ENCODE assay signal across 1 cellular context in the genomic region with DNA sequence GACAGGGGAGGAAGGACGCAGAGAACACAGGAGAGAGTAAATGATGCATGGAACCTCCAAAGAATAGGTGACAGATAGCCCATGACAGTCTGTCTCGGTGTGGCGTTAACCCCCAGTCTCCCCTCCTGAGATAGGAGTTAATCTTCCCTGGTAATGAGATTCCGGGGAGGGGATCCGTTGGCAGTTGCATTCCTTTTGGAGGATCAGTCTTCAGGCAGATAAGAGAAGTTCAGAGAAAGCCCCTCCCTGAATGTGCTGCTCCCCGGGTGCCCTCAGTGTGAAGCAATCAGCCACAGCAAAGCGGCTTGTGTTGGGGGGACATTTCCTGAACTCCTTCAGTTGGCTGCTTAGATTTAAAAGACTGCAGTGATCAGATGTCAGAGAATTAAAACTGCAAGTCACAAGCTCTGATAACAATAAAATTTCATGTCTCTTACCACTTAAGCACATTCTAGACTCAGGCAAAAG.
TF ChIP-seq lines count a peak whose summit lies in the region.

No MANE protein-coding gene starts in this region.

TF ChIP-seq in K562, 482 proteins besides CTCF, POLR2A, EP300 and RAD21 (continued from another document and continues in another):
- TF ChIP-seq CREB1 (IDR thresholded peaks at IDR 0.05) (no peak), CREB1 (CRISPR knock-in tag; IDR thresholded peaks at IDR 0.05) (no peak), PTBP1 (IDR thresholded peaks at IDR 0.05; ENCODE audit: low read depth, low read length) (no peak), ZNF253 (CRISPR knock-in tag; conservative IDR thresholded peaks at IDR 0.05) (no peak), ZNF507 (tag; conservative IDR thresholded peaks at IDR 0.05) (no peak), MTF1 (CRISPR knock-in tag; IDR thresholded peaks at IDR 0.05; ENCODE audit: borderline replicate concordance) (no peak), FOXK2 (conservative IDR thresholded peaks at IDR 0.05 in 1 of 2, IDR thresholded peaks at IDR 0.05 in 1 of 2; ENCODE audit: low read depth in 2 of 2) (no peak), SRSF1 (IDR thresholded peaks at IDR 0.05; ENCODE audit: low read depth, low read length) (no peak), ZNF175 (CRISPR knock-in tag; IDR thresholded peaks at IDR 0.05; ENCODE audit: low read depth) (no peak), PRMT5 (CRISPR knock-in tag; IDR thresholded peaks at IDR 0.05) (no peak), ESRRA (IDR thresholded peaks at IDR 0.05; ENCODE audit: borderline replicate concordance, low read depth) (no peak), ZFP30 (CRISPR knock-in tag; IDR thresholded peaks at IDR 0.05; ENCODE audit: borderline replicate concordance) (no peak), ZNF551 (CRISPR knock-in tag; IDR thresholded peaks at IDR 0.05) (no peak), NFYB (IDR thresholded peaks at IDR 0.05; ENCODE audit: extremely low read depth, insufficient read length) (no peak), NR2F6 (CRISPR knock-in tag; IDR thresholded peaks at IDR 0.05) (no peak), CHD2 (IDR thresholded peaks at IDR 0.05; ENCODE audit: low read depth, low read length) (no peak), ATF7 (IDR thresholded peaks at IDR 0.05) (0 out of 2 replicates have a peak, but pooled peaks have one; percentile 46), SRSF3 (IDR thresholded peaks at IDR 0.05; ENCODE audit: insufficient read depth, low read length) (no peak), FOXP1 (CRISPR knock-in tag; IDR thresholded peaks at IDR 0.05) (no peak), CHD1 (IDR thresholded peaks at IDR 0.05; ENCODE audit: low read length) (no peak), ZHX1 (conservative IDR thresholded peaks at IDR 0.05; ENCODE audit: low read length) (no peak), C11orf30 (IDR thresholded peaks at IDR 0.05; ENCODE audit: low read depth) (peak; percentile 54; the same call in 1 of the 2 replicates), NEUROD1 (IDR thresholded peaks at IDR 0.05; ENCODE audit: borderline replicate concordance, low read depth, low read length, partially characterized antibody) (no peak), ERF (CRISPR knock-in tag; IDR thresholded peaks at IDR 0.05) (no peak), HMGN3 (IDR thresholded peaks at IDR 0.05; ENCODE audit: borderline replicate concordance, extremely low read depth, insufficient read length, low read depth, low read length) (no peak), ZNF512 (tag; IDR thresholded peaks at IDR 0.05) (no peak), MAX (CRISPR knock-in tag; IDR thresholded peaks at IDR 0.05) (no peak), YBX1 (IDR thresholded peaks at IDR 0.05) (no peak), ZNF583 (CRISPR knock-in tag; IDR thresholded peaks at IDR 0.05) (no peak), COPS2 (conservative IDR thresholded peaks at IDR 0.05) (no peak), ZSCAN29 (IDR thresholded peaks at IDR 0.05) (no peak), ZNF24 (IDR thresholded peaks at IDR 0.05) (no peak), ZNF449 (CRISPR knock-in tag; IDR thresholded peaks at IDR 0.05) (no peak)
- TF ChIP-seq, protein P1, sequence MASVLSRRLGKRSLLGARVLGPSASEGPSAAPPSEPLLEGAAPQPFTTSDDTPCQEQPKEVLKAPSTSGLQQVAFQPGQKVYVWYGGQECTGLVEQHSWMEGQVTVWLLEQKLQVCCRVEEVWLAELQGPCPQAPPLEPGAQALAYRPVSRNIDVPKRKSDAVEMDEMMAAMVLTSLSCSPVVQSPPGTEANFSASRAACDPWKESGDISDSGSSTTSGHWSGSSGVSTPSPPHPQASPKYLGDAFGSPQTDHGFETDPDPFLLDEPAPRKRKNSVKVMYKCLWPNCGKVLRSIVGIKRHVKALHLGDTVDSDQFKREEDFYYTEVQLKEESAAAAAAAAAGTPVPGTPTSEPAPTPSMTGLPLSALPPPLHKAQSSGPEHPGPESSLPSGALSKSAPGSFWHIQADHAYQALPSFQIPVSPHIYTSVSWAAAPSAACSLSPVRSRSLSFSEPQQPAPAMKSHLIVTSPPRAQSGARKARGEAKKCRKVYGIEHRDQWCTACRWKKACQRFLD (CRISPR knock-in tag; IDR thresholded peaks at IDR 0.05) = 0 out of 2 replicates have a peak, but pooled peaks have one; percentile 41
- TF ChIP-seq, protein P2, sequence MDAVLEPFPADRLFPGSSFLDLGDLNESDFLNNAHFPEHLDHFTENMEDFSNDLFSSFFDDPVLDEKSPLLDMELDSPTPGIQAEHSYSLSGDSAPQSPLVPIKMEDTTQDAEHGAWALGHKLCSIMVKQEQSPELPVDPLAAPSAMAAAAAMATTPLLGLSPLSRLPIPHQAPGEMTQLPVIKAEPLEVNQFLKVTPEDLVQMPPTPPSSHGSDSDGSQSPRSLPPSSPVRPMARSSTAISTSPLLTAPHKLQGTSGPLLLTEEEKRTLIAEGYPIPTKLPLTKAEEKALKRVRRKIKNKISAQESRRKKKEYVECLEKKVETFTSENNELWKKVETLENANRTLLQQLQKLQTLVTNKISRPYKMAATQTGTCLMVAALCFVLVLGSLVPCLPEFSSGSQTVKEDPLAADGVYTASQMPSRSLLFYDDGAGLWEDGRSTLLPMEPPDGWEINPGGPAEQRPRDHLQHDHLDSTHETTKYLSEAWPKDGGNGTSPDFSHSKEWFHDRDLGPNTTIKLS (IDR thresholded peaks at IDR 0.05; ENCODE audit: borderline replicate concordance, low read depth) = no peak
- TF ChIP-seq, protein P3, sequence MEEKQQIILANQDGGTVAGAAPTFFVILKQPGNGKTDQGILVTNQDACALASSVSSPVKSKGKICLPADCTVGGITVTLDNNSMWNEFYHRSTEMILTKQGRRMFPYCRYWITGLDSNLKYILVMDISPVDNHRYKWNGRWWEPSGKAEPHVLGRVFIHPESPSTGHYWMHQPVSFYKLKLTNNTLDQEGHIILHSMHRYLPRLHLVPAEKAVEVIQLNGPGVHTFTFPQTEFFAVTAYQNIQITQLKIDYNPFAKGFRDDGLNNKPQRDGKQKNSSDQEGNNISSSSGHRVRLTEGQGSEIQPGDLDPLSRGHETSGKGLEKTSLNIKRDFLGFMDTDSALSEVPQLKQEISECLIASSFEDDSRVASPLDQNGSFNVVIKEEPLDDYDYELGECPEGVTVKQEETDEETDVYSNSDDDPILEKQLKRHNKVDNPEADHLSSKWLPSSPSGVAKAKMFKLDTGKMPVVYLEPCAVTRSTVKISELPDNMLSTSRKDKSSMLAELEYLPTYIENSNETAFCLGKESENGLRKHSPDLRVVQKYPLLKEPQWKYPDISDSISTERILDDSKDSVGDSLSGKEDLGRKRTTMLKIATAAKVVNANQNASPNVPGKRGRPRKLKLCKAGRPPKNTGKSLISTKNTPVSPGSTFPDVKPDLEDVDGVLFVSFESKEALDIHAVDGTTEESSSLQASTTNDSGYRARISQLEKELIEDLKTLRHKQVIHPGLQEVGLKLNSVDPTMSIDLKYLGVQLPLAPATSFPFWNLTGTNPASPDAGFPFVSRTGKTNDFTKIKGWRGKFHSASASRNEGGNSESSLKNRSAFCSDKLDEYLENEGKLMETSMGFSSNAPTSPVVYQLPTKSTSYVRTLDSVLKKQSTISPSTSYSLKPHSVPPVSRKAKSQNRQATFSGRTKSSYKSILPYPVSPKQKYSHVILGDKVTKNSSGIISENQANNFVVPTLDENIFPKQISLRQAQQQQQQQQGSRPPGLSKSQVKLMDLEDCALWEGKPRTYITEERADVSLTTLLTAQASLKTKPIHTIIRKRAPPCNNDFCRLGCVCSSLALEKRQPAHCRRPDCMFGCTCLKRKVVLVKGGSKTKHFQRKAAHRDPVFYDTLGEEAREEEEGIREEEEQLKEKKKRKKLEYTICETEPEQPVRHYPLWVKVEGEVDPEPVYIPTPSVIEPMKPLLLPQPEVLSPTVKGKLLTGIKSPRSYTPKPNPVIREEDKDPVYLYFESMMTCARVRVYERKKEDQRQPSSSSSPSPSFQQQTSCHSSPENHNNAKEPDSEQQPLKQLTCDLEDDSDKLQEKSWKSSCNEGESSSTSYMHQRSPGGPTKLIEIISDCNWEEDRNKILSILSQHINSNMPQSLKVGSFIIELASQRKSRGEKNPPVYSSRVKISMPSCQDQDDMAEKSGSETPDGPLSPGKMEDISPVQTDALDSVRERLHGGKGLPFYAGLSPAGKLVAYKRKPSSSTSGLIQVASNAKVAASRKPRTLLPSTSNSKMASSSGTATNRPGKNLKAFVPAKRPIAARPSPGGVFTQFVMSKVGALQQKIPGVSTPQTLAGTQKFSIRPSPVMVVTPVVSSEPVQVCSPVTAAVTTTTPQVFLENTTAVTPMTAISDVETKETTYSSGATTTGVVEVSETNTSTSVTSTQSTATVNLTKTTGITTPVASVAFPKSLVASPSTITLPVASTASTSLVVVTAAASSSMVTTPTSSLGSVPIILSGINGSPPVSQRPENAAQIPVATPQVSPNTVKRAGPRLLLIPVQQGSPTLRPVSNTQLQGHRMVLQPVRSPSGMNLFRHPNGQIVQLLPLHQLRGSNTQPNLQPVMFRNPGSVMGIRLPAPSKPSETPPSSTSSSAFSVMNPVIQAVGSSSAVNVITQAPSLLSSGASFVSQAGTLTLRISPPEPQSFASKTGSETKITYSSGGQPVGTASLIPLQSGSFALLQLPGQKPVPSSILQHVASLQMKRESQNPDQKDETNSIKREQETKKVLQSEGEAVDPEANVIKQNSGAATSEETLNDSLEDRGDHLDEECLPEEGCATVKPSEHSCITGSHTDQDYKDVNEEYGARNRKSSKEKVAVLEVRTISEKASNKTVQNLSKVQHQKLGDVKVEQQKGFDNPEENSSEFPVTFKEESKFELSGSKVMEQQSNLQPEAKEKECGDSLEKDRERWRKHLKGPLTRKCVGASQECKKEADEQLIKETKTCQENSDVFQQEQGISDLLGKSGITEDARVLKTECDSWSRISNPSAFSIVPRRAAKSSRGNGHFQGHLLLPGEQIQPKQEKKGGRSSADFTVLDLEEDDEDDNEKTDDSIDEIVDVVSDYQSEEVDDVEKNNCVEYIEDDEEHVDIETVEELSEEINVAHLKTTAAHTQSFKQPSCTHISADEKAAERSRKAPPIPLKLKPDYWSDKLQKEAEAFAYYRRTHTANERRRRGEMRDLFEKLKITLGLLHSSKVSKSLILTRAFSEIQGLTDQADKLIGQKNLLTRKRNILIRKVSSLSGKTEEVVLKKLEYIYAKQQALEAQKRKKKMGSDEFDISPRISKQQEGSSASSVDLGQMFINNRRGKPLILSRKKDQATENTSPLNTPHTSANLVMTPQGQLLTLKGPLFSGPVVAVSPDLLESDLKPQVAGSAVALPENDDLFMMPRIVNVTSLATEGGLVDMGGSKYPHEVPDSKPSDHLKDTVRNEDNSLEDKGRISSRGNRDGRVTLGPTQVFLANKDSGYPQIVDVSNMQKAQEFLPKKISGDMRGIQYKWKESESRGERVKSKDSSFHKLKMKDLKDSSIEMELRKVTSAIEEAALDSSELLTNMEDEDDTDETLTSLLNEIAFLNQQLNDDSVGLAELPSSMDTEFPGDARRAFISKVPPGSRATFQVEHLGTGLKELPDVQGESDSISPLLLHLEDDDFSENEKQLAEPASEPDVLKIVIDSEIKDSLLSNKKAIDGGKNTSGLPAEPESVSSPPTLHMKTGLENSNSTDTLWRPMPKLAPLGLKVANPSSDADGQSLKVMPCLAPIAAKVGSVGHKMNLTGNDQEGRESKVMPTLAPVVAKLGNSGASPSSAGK (IDR thresholded peaks at IDR 0.05) = no peak
